ENCODE assay signal across 13 cellular contexts in genomic region chrX:47179221-47179927, GRCh38. TPM values are rescaled to one million over a fixed set of nuclear protein-coding genes. Genes with fewer than 3 reads are reported as not detected.
DNase-seq lines count a peak whose midpoint lies in the region; ATAC-seq, FAIRE-seq and TF ChIP-seq lines count a peak whose summit lies in the region.
"Had no signal": no experiment of that assay in that cellular context is flagged by ENCODE, and none has a peak within 500 bp of the region (broad histone marks: within the 10 kb centered on the region; RNA-seq: fewer than 3 reads in every experiment).

No MANE protein-coding gene starts in this region.

- peaks cover 38% of the 10 kb centered on the region for H3K36me3 Mint-ChIP-seq in nephron progenitor cell (ENCODE audit: low read depth)

- ATAC-seq in heart right ventricle (peak; percentile 67 to 93 (median 86)), psoas muscle (peak; percentile 74 to 90 (median 84)), HG02884 (IDR thresholded peaks at IDR 0.05; ENCODE audit: unreplicated experiment) (no peak), GM21528 (IDR thresholded peaks at IDR 0.05; ENCODE audit: low FRiP score, unreplicated experiment) (no peak)

- intact Hi-C loops in heart right ventricle (cut with DNase I): no loop called here
- intact Hi-C loops in psoas muscle (cut with DNase I): no loop called here

- no peak for TF ChIP-seq CTCF in bronchial epithelial cell (IDR thresholded peaks at IDR 0.05; ENCODE audit: insufficient read depth, low read length, severe bottlenecking)
- peak in 1 of 9 donors; percentile 12 for TF ChIP-seq CTCF in heart right ventricle (IDR thresholded peaks at IDR 0.05)
- no peak for TF ChIP-seq CTCF in psoas muscle (IDR thresholded peaks at IDR 0.05)
- TF ChIP-seq CTCF in nephron progenitor cell (IDR thresholded peaks at IDR 0.05): no peak

- 41 to 61% methylated on average over 11 to 14 of the region's 14 CpGs for WGBS in heart right ventricle, 2 donors
- 57 to 77% (median 59%) methylated on average over 9 to 14 of the region's 14 CpGs for WGBS in psoas muscle, 3 donors

- no peak for FAIRE-seq in bronchial epithelial cell (lab: Jason Lieb, UNC)

- in situ Hi-C loops in G401 (cut with HindIII; ENCODE audit: low sequenced_read_pairs): no loop called here

- H3K27ac ChIP-seq in heart right ventricle (peak overlapping the region in 7 of 10 donors; percentile 10 to 62 (median 50)), psoas muscle (no peak overlapping the region)
- H3K27ac ChIP-seq: C4-2B had no signal

- peaks cover 47% of the 10 kb centered on the region for H3K9me3 Mint-ChIP-seq in nephron progenitor cell

- H3K4me1 ChIP-seq in heart right ventricle (no peaks in the 10 kb centered on the region), psoas muscle (no peaks in the 10 kb centered on the region)

- no peaks in the 10 kb centered on the region for H3K4me1 Mint-ChIP-seq in nephron progenitor cell

- H3K4me3 ChIP-seq in bronchial epithelial cell (ENCODE audit: low read depth, low read length): no peak overlapping the region
- H3K4me3 ChIP-seq in heart right ventricle: no peak overlapping the region
- H3K4me3 ChIP-seq in psoas muscle: no peak overlapping the region

- H3K27me3 Mint-ChIP-seq in nephron progenitor cell (ENCODE audit: low read depth, poor library complexity): peaks cover 10% of the 10 kb centered on the region

- H3K27me3 ChIP-seq in bronchial epithelial cell (ENCODE audit: control insufficient read depth, insufficient read depth, low read length) (no peaks in the 10 kb centered on the region), heart right ventricle (peaks cover 0 to 84% (median 0%) of the 10 kb centered on the region in 7 donors), psoas muscle (ENCODE audit: insufficient read depth in 3 of 3, low read length in 2 of 3) (peaks cover 0 to 35% (median 0%) of the 10 kb centered on the region in 3 donors)

- no peak overlapping the region for H3K4me3 Mint-ChIP-seq in nephron progenitor cell

- peaks cover 19% of the 10 kb centered on the region for H3K36me3 ChIP-seq in bronchial epithelial cell (ENCODE audit: control insufficient read depth, insufficient read depth, low read length)
- H3K36me3 ChIP-seq in heart right ventricle: peaks cover 0 to 98% (median 9%) of the 10 kb centered on the region in 9 donors
- H3K36me3 ChIP-seq in psoas muscle (ENCODE audit: insufficient read depth in 1 of 2, low read depth in 1 of 2): peaks cover 3 to 73% of the 10 kb centered on the region in 2 donors

- H3K9me3 ChIP-seq in heart right ventricle: no peaks in the 10 kb centered on the region
- H3K9me3 ChIP-seq in psoas muscle: no peaks in the 10 kb centered on the region

- no peak overlapping the region for H3K27ac Mint-ChIP-seq in nephron progenitor cell

- DNase-seq in G401 (ENCODE audit: low spot score): peak; percentile 26
- peak; percentile 30 for DNase-seq in bronchial epithelial cell (ENCODE audit: low read depth)
- peak; percentile 48 to 61 for DNase-seq in heart right ventricle
- peak; percentile 70 to 84 for DNase-seq in psoas muscle
- no peak for DNase-seq in nephron progenitor cell
- no peak for DNase-seq in NCI-H1417 (lab: John Stamatoyannopoulos, UW)
- DNase-seq: effector CD8-positive, alpha-beta T cell; Karpas-422; kidney glomerular epithelial cell; SIG-M5 had no signal

RNA-seq across cellular contexts. Expression of gene UBA1, which starts 14.3 kb away (rescaled TPM):
- 198 and 217 TPM in 2 replicates for total RNA-seq in G401 (2014; rRNA removed; shearing (Covaris generic))
- total RNA-seq in bronchial epithelial cell: 87.4 and 137 TPM in 2 replicates
- 100 to 1,000 TPM; 110 to 157 (median 128) TPM for total RNA-seq in heart right ventricle
- 10 to 100 TPM; 90.9 to 99.4 TPM for polyA plus RNA-seq in heart right ventricle
- 100 to 1,000 TPM; 145 to 230 (median 187) TPM for total RNA-seq in psoas muscle
- 100 to 1,000 TPM in 2 of 3 donors, 10 to 100 TPM in 1; 96.2 to 120 (median 115) TPM for polyA plus RNA-seq in psoas muscle

RNA-seq across cellular contexts. Expression of gene RBM10, which starts 34.4 kb away (rescaled TPM):
- 51.8 and 67.8 TPM in 2 replicates for total RNA-seq in G401 (2014; rRNA removed; shearing (Covaris generic))
- total RNA-seq in bronchial epithelial cell (29.0 and 35.2 TPM in 2 replicates), heart right ventricle (10 to 100 TPM; 23.1 to 32.1 (median 26.4) TPM), psoas muscle (10 to 100 TPM; 21.5 to 25.6 (median 23.6) TPM)
- polyA plus RNA-seq in heart right ventricle (10 to 100 TPM; 26.9 to 27.6 TPM), psoas muscle (10 to 100 TPM; 18.2 to 33.8 (median 25.0) TPM)

RNA-seq across cellular contexts. Expression of gene NDUFB11, which starts 34.9 kb away (rescaled TPM):
- 87.1 and 115 TPM in 2 replicates for total RNA-seq in G401 (2014; rRNA removed; shearing (Covaris generic))
- total RNA-seq in bronchial epithelial cell (32.1 and 48.4 TPM in 2 replicates), heart right ventricle (100 to 1,000 TPM; 149 to 217 (median 175) TPM), psoas muscle (100 to 1,000 TPM; 142 to 194 (median 169) TPM)
- polyA plus RNA-seq in heart right ventricle (100 to 1,000 TPM; 155 to 178 TPM), psoas muscle (100 to 1,000 TPM; 145 to 207 (median 201) TPM)

RNA-seq across cellular contexts. Expression of gene CDK16, which starts 39.1 kb away (rescaled TPM):
- total RNA-seq in G401 (2014; rRNA removed; shearing (Covaris generic)): 88.1 and 118 TPM in 2 replicates
- total RNA-seq in bronchial epithelial cell: 54.8 and 100 TPM in 2 replicates
- total RNA-seq in heart right ventricle: 100 to 1,000 TPM; 129 to 193 (median 147) TPM
- polyA plus RNA-seq in heart right ventricle: 100 to 1,000 TPM; 110 to 124 TPM
- total RNA-seq in psoas muscle: 100 to 1,000 TPM; 150 to 192 (median 160) TPM
- polyA plus RNA-seq in psoas muscle: 100 to 1,000 TPM; 104 to 124 (median 118) TPM

RNA-seq across cellular contexts. Expression of gene USP11, which starts 53.4 kb away (rescaled TPM):
- 53.1 and 57.3 TPM in 2 replicates for total RNA-seq in G401 (2014; rRNA removed; shearing (Covaris generic))
- total RNA-seq in bronchial epithelial cell (6.1 and 7.3 TPM in 2 replicates), heart right ventricle (10 to 100 TPM; 36.4 to 73.0 (median 58.6) TPM), psoas muscle (10 to 100 TPM; 30.7 to 50.7 (median 35.6) TPM)
- polyA plus RNA-seq in heart right ventricle (10 to 100 TPM; 20.0 to 25.4 TPM), psoas muscle (10 to 100 TPM; 16.1 to 21.4 (median 21.1) TPM)

Comparison
In these comparisons a context has a peak if more than half of its experiments do, and no peak if none do; other contexts are left out.
1. DNase-seq: peak in G401 (single experiment), bronchial epithelial cell (single experiment), heart right ventricle (2 of 2) and psoas muscle (2 of 2); none in nephron progenitor cell (single experiment) and NCI-H1417 (0 of 3).
2. ATAC-seq: peak in heart right ventricle (8 of 8) and psoas muscle (4 of 4); none in HG02884 (single experiment) and GM21528 (single experiment).